In genomic region chr19:3369337-3370213, GRCh38 we compare ENCODE assay signal across 7 cellular contexts. TPM values are rescaled to one million over a fixed set of nuclear protein-coding genes. Genes with fewer than 3 reads are reported as not detected.
DNase-seq lines count a peak whose midpoint lies in the region; ATAC-seq and TF ChIP-seq lines count a peak whose summit lies in the region.

No MANE protein-coding gene starts in this region.

- H3K27me3 ChIP-seq in SJSA1 (replicated peaks) (no peaks in the 10 kb centered on the region), neutrophil (no peaks in the 10 kb centered on the region)

- H3K36me3 ChIP-seq in SJSA1: peaks cover 46% of the 10 kb centered on the region
- H3K36me3 ChIP-seq in neutrophil: no peaks in the 10 kb centered on the region

- ATAC-seq in GM18498 (IDR thresholded peaks at IDR 0.05; ENCODE audit: unreplicated experiment) (peak; percentile 54), GM18873 (IDR thresholded peaks at IDR 0.05; ENCODE audit: low FRiP score, unreplicated experiment) (no peak), HG03196 (IDR thresholded peaks at IDR 0.05; ENCODE audit: unreplicated experiment) (no peak), HG02571 (IDR thresholded peaks at IDR 0.05; ENCODE audit: unreplicated experiment) (no peak)

- H3K4me1 ChIP-seq in SJSA1 (replicated peaks): peaks cover 39% of the 10 kb centered on the region
- peaks cover 51 to 63% of the 10 kb centered on the region in 2 experiments for H3K4me1 ChIP-seq in neutrophil (ENCODE audit: control insufficient read depth in 1 of 2, insufficient read depth in 1 of 2, low read depth in 1 of 2, low read length in 1 of 2)

- 0 out of 2 replicates have a peak, but pooled peaks cover 3% of the 10 kb centered on the region for H3K9me3 ChIP-seq in SJSA1 (replicated peaks)
- H3K9me3 ChIP-seq in neutrophil: no peaks in the 10 kb centered on the region

- DNase-seq in SJSA1 (ENCODE audit: low read depth in 1 of 2, low spot score in 2 of 2) (peak in 1 of 2 experiments; percentile 40), fibroblast of pulmonary artery (ENCODE audit: low read depth) (peak; percentile 44)

- no peak for TF ChIP-seq CTCF in fibroblast of pulmonary artery (IDR thresholded peaks at IDR 0.05; ENCODE audit: low read length, missing control alignments)
- TF ChIP-seq CTCF in neutrophil (IDR thresholded peaks at IDR 0.05): no peak

- H3K27ac ChIP-seq in SJSA1 (peak overlapping the region; percentile 7; the same call in 1 of the 2 replicates), neutrophil (peak overlapping the region; percentile 96)

- H3K4me3 ChIP-seq in SJSA1 (peak overlapping the region; percentile 25), fibroblast of pulmonary artery (replicated peaks; ENCODE audit: low read depth, low read length) (peak overlapping the region; percentile 81), neutrophil (ENCODE audit: low read depth in 1 of 2, low read length in 1 of 2) (peak overlapping the region; percentile 57 to 89)

RNA-seq across cellular contexts. Expression of gene NFIC, which starts 3.2 kb away (rescaled TPM):
- total RNA-seq in SJSA1 (2014; rRNA removed; shearing (Covaris generic)): 19.9 and 27.6 TPM in 2 replicates

Comparison
In these comparisons a context has a peak if more than half of its experiments do, and no peak if none do; other contexts are left out.
1. H3K4me3 ChIP-seq: peak in every context shown above with its lines; median percentile 81 in fibroblast of pulmonary artery; 73 in neutrophil; 25 in SJSA1.